In genomic region chr13:94280845-94281244, GRCh38 we compare ENCODE assay signal across 3 cellular contexts.
TF ChIP-seq lines count a peak whose summit lies in the region.

No MANE protein-coding gene starts in this region.

TF ChIP-seq in SK-N-SH, 30 proteins besides CTCF, POLR2A, EP300 and RAD21 (continued from another document):
- no peak for TF ChIP-seq USF2 (IDR thresholded peaks at IDR 0.05; ENCODE audit: borderline replicate concordance, low read depth, low read length)
- no peak for TF ChIP-seq MEF2A (IDR thresholded peaks at IDR 0.05; ENCODE audit: borderline replicate concordance, low read depth)
- no peak for TF ChIP-seq RCOR1 (IDR thresholded peaks at IDR 0.05; ENCODE audit: low read length)
- no peak for TF ChIP-seq RFX5 (IDR thresholded peaks at IDR 0.05; ENCODE audit: low read length)
- TF ChIP-seq MAX (IDR thresholded peaks at IDR 0.05; ENCODE audit: low read depth), result no peak
- TF ChIP-seq RXRA (IDR thresholded peaks at IDR 0.05; ENCODE audit: borderline replicate concordance, low read depth), result no peak
- TF ChIP-seq REST (IDR thresholded peaks at IDR 0.05; ENCODE audit: low read depth, low read length), result peak; percentile 82

TF ChIP-seq in SK-N-SH treated with all-trans-retinoic acid at 6 μM for 48 hours, 23 proteins besides CTCF, POLR2A, EP300 and RAD21 (continued from another document):
- TF ChIP-seq, protein P1, sequence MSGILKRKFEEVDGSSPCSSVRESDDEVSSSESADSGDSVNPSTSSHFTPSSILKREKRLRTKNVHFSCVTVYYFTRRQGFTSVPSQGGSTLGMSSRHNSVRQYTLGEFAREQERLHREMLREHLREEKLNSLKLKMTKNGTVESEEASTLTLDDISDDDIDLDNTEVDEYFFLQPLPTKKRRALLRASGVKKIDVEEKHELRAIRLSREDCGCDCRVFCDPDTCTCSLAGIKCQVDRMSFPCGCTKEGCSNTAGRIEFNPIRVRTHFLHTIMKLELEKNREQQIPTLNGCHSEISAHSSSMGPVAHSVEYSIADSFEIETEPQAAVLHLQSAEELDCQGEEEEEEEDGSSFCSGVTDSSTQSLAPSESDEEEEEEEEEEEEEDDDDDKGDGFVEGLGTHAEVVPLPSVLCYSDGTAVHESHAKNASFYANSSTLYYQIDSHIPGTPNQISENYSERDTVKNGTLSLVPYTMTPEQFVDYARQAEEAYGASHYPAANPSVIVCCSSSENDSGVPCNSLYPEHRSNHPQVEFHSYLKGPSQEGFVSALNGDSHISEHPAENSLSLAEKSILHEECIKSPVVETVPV (CRISPR knock-in tag; IDR thresholded peaks at IDR 0.05), result no peak
- no peak for TF ChIP-seq BACH2 (CRISPR knock-in tag; IDR thresholded peaks at IDR 0.05; ENCODE audit: borderline replicate concordance)
- no peak for TF ChIP-seq GLIS3 (CRISPR knock-in tag; IDR thresholded peaks at IDR 0.05)
- TF ChIP-seq POU6F1 (CRISPR knock-in tag; IDR thresholded peaks at IDR 0.05; ENCODE audit: borderline replicate concordance, low read depth), result no peak
- no peak for TF ChIP-seq ZNF565 (CRISPR knock-in tag; conservative IDR thresholded peaks at IDR 0.05; ENCODE audit: low read depth)
- TF ChIP-seq TOX (CRISPR knock-in tag; IDR thresholded peaks at IDR 0.05; ENCODE audit: borderline replicate concordance), result no peak
- TF ChIP-seq CREB5 (CRISPR knock-in tag; IDR thresholded peaks at IDR 0.05; ENCODE audit: low read depth), result no peak
- no peak for TF ChIP-seq SNAI2 (CRISPR knock-in tag; IDR thresholded peaks at IDR 0.05)
- TF ChIP-seq ZNF70 (CRISPR knock-in tag; IDR thresholded peaks at IDR 0.05), result no peak
- no peak for TF ChIP-seq ARNTL (CRISPR knock-in tag; IDR thresholded peaks at IDR 0.05; ENCODE audit: borderline replicate concordance, low read depth)
- no peak for TF ChIP-seq ZNF8 (CRISPR knock-in tag; IDR thresholded peaks at IDR 0.05)
- TF ChIP-seq OSR1 (CRISPR knock-in tag; IDR thresholded peaks at IDR 0.05), result no peak
- no peak for TF ChIP-seq ZFP30 (CRISPR knock-in tag; IDR thresholded peaks at IDR 0.05)
- TF ChIP-seq ISL1 (CRISPR knock-in tag; IDR thresholded peaks at IDR 0.05), result no peak
- TF ChIP-seq ZC3H10 (CRISPR knock-in tag; IDR thresholded peaks at IDR 0.05), result no peak

TF ChIP-seq in HEK293, 187 proteins besides CTCF, POLR2A, EP300 and RAD21 (continued from another document):
- TF ChIP-seq REST (tag by site-specific recombination; IDR thresholded peaks at IDR 0.05) (peak; percentile 87), KLF7 (tag by site-specific recombination; IDR thresholded peaks at IDR 0.05; ENCODE audit: borderline replicate concordance) (no peak)
